ENCODE assay signal across 13 cellular contexts in the genomic region with DNA sequence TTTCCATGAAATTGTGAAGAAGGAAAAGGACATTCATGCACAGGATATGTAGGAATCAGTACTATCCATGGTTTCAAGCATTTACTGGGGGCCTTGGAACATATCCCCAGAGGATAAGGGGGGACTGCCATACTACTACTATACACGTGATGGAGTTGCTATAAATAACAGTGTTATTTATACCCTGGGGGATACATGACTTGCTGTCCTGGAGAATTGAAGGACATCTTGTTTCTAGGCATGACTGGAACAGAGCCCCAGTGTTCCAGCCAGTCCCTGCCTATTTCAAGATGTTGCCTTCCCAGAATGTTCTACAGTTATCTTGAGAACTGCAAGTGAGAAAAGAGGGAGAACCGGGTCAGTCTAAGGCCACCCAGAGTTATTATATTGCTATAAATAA.
"Had no signal": no experiment of that assay in that cellular context is flagged by ENCODE, and none has a peak within 500 bp of the region (broad histone marks: within the 10 kb centered on the region; RNA-seq: fewer than 3 reads in every experiment).

No MANE protein-coding gene starts in this region.

- H3K27ac ChIP-seq: suprapubic skin, upper lobe of left lung had no signal

- H3K4me1 ChIP-seq: suprapubic skin, upper lobe of left lung had no signal

- H3K27me3 ChIP-seq: suprapubic skin, upper lobe of left lung had no signal

- H3K4me3 ChIP-seq: suprapubic skin, upper lobe of left lung had no signal

- H3K9me3 ChIP-seq: suprapubic skin, upper lobe of left lung had no signal

- ATAC-seq: activated naive CD4-positive, alpha-beta T cell treated with anti-CD3 and anti-CD28 coated beads, Interleukin-2, amount 50 U/mL, for 72 hours; activated T-cell treated with anti-CD3 and anti-CD28 coated beads, Interleukin-2, amount 50 U/mL, for 4 hours; naive thymus-derived CD8-positive, alpha-beta T cell; WTC11 had no signal

- H3K36me3 ChIP-seq: suprapubic skin, upper lobe of left lung had no signal

- DNase-seq: activated CD4-positive, alpha-beta memory T cell treated with anti-CD3 and anti-CD28 coated beads, Interleukin-2, amount 10 ng/mL, durations not matched to agents 7 days and 5 days; activated CD4-positive, alpha-beta T cell treated with anti-CD3 and anti-CD28 coated beads for 4 hours; activated effector memory CD4-positive, alpha-beta T cell treated with anti-CD3 and anti-CD28 coated beads, Interleukin-2, amount 50 U/mL, for 16 hours; activated T-cell treated with anti-CD3 and anti-CD28 coated beads, Interleukin-2, amount 50 U/mL, for 4 hours; cortex of kidney; effector CD8-positive, alpha-beta T cell; naive thymus-derived CD8-positive, alpha-beta T cell; posterior cingulate gyrus; SW 1271; upper lobe of left lung had no signal
